21 cellular contexts compared by ENCODE assay signal in the genomic region with DNA sequence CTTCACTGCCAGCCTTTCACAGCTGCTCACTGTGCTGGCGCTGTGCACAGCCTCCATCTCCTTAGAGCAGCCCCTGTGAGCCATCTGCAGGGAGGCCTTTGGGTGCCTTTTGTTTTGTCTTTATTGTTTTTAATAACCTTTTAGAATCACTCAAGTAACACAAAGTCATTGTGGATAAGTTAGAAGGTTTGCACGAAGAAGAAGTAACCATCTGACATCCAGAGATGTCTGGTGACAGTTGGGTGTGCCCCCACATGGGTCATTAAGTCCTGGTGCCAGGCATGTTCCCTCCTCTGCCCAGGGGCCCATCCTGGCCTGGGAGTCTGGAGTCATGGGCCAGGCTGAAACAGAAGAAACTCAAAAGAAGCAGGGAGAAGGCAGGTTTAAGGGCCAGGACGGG. TPM values are rescaled to one million over a fixed set of nuclear protein-coding genes. Genes with fewer than 3 reads are reported as not detected.
DNase-seq lines count a peak whose midpoint lies in the region; ATAC-seq and TF ChIP-seq lines count a peak whose summit lies in the region.
"Had no signal": no experiment of that assay in that cellular context is flagged by ENCODE, and none has a peak within 500 bp of the region (broad histone marks: within the 10 kb centered on the region; RNA-seq: fewer than 3 reads in every experiment).

No MANE protein-coding gene starts in this region.

- no peaks in the 10 kb centered on the region for H3K27me3 ChIP-seq in GM23338 (ENCODE audit: insufficient read depth)
- H3K27me3 ChIP-seq in endodermal cell (ENCODE audit: control insufficient read depth, insufficient read depth, low read length, poor library complexity, severe bottlenecking): no peaks in the 10 kb centered on the region
- H3K27me3 ChIP-seq in osteoblast (ENCODE audit: insufficient read depth, low read length): no peaks in the 10 kb centered on the region
- no peaks in the 10 kb centered on the region for H3K27me3 ChIP-seq in BE2C
- H3K27me3 ChIP-seq: breast epithelium had no signal

- H3K9me3 ChIP-seq in endodermal cell (ENCODE audit: control insufficient read depth, low read length) (no peaks in the 10 kb centered on the region), osteoblast (ENCODE audit: low read depth, low read length) (no peaks in the 10 kb centered on the region), BE2C (no peaks in the 10 kb centered on the region)
- H3K9me3 ChIP-seq: breast epithelium had no signal

- H3K4me1 ChIP-seq in GM23338 (ENCODE audit: insufficient read depth): peaks cover 7% of the 10 kb centered on the region; the same call in 1 of the 2 replicates
- peaks cover 10% of the 10 kb centered on the region for H3K4me1 ChIP-seq in endodermal cell (ENCODE audit: control insufficient read depth, insufficient read depth, low read length)
- peaks cover 11% of the 10 kb centered on the region for H3K4me1 ChIP-seq in osteoblast (ENCODE audit: insufficient read depth, low read length)
- peaks cover 53% of the 10 kb centered on the region for H3K4me1 ChIP-seq in BE2C
- H3K4me1 ChIP-seq: breast epithelium had no signal

- no peak overlapping the region for H3K9ac ChIP-seq in endodermal cell (ENCODE audit: extremely low read depth, low read length, poor library complexity, severe bottlenecking)

- H3K27me3 Mint-ChIP-seq in GM23338 (ENCODE audit: insufficient read depth, low read depth, poor library complexity) (peaks cover 17% of the 10 kb centered on the region), endodermal cell (ENCODE audit: insufficient read depth) (no peaks in the 10 kb centered on the region), T-cell (peaks cover 3 to 4% of the 10 kb centered on the region in 2 donors)
- H3K27me3 Mint-ChIP-seq: activated naive CD4-positive, alpha-beta T cell treated with anti-CD3 and anti-CD28 coated beads, Interleukin-2, amount 50 U/mL, for 24 hours had no signal

- H3K79me2 ChIP-seq in GM23338 (replicated peaks; ENCODE audit: insufficient read depth): no peaks in the 10 kb centered on the region
- peaks cover 84% of the 10 kb centered on the region for H3K79me2 ChIP-seq in osteoblast (ENCODE audit: insufficient read depth, low read length)

- 91% methylated on average over 2 to 3 of the region's 3 CpGs for WGBS in endodermal cell (ENCODE audit: insufficient coverage in 1 of 2, insufficient read length in 1 of 2), 2 experiments

- H4K20me1 ChIP-seq in GM23338 (replicated peaks; ENCODE audit: insufficient read depth) (peaks cover 4% of the 10 kb centered on the region; the same call in 1 of the 2 replicates), osteoblast (ENCODE audit: insufficient read depth, low read length) (peaks cover 51% of the 10 kb centered on the region)

- POLR2A ChIA-PET in T-cell (lab: Charles Lee): no interaction called here

- CTCF ChIA-PET in T-cell (lab: Charles Lee): no interaction called here

- H3K36me3 ChIP-seq in GM23338 (ENCODE audit: insufficient read depth) (no peaks in the 10 kb centered on the region; the same call in 1 of the 2 replicates), endodermal cell (ENCODE audit: control insufficient read depth, insufficient read depth, low read length) (peaks cover 14% of the 10 kb centered on the region), osteoblast (ENCODE audit: insufficient read depth, low read length) (peaks cover 12% of the 10 kb centered on the region), BE2C (peaks cover 33% of the 10 kb centered on the region)
- H3K36me3 ChIP-seq: breast epithelium had no signal

- H3K4me2 ChIP-seq in GM23338 (no peak overlapping the region), osteoblast (ENCODE audit: insufficient read depth, low read length) (no peak overlapping the region)

- no peak for DNase-seq in GM23338 (ENCODE audit: low spot score)
- peak; percentile 57 for DNase-seq in NCI-H2171 (lab: John Stamatoyannopoulos, UW)
- peak; percentile 47 for DNase-seq in endodermal cell
- peak; percentile 29 for DNase-seq in osteoblast (ENCODE audit: insufficient read length, low spot score, missing footprints)
- no peak for DNase-seq in BE2C
- DNase-seq in T-cell: no peak
- DNase-seq: activated CD4-positive, alpha-beta T cell treated with anti-CD3 and anti-CD28 coated beads, Interleukin-2, amount 50 U/mL, for 48 hours; activated T-cell treated with anti-CD3 and anti-CD28 coated beads, Interleukin-2, amount 50 U/mL, for 48 hours; head of caudate nucleus; immature natural killer cell; Kasumi-1; NCI-H1417 treated with DMSO at 0.1 percent for 48 hours; NCI-H226; NK-92 treated with Interleukin-12 subunit alpha and Interleukin-12 subunit beta, amount 100 ng/mL, for 24 hours; RPMI8226; stimulated activated CD4-positive, alpha-beta T cell treated with anti-CD3 and anti-CD28 coated beads, Interleukin-4, amount 100 ng/mL, for 4 hours; substantia nigra had no signal

- 0 out of 2 replicates have a peak overlapping the region, but pooled peaks have one; percentile 48 for H3K27ac Mint-ChIP-seq in GM23338
- no peak overlapping the region for H3K27ac Mint-ChIP-seq in endodermal cell
- no peak overlapping the region for H3K27ac Mint-ChIP-seq in T-cell
- H3K27ac Mint-ChIP-seq: activated naive CD4-positive, alpha-beta T cell treated with anti-CD3 and anti-CD28 coated beads, Interleukin-2, amount 50 U/mL, for 24 hours had no signal

- no peak for TF ChIP-seq CTCF in GM23338 (conservative IDR thresholded peaks at IDR 0.05; ENCODE audit: low read depth in 2 of 2)
- no peak for TF ChIP-seq CTCF in endodermal cell (conservative IDR thresholded peaks at IDR 0.05)
- TF ChIP-seq CTCF in osteoblast (IDR thresholded peaks at IDR 0.05; ENCODE audit: extremely low read depth, low read depth, low read length): no peak
- TF ChIP-seq CTCF in BE2C (IDR thresholded peaks at IDR 0.05; ENCODE audit: low read depth, low read length): no peak

- H3K4me1 Mint-ChIP-seq in GM23338 (peaks cover 36% of the 10 kb centered on the region), endodermal cell (peaks cover 24% of the 10 kb centered on the region), T-cell (no peaks in the 10 kb centered on the region)
- H3K4me1 Mint-ChIP-seq: activated naive CD4-positive, alpha-beta T cell treated with anti-CD3 and anti-CD28 coated beads, Interleukin-2, amount 50 U/mL, for 24 hours had no signal

- H3K4me3 Mint-ChIP-seq in GM23338 (no peak overlapping the region), endodermal cell (no peak overlapping the region), T-cell (no peak overlapping the region)
- H3K4me3 Mint-ChIP-seq: activated naive CD4-positive, alpha-beta T cell treated with anti-CD3 and anti-CD28 coated beads, Interleukin-2, amount 50 U/mL, for 24 hours; immature natural killer cell had no signal

- H3F3A ChIP-seq in GM23338 (replicated peaks; ENCODE audit: low read depth): no peaks in the 10 kb centered on the region

- no peak for ATAC-seq in GM23338
- no peak for ATAC-seq in GM21390 (IDR thresholded peaks at IDR 0.05; ENCODE audit: unreplicated experiment)
- no peak for ATAC-seq in HG03439 (IDR thresholded peaks at IDR 0.05; ENCODE audit: unreplicated experiment)
- ATAC-seq in T-cell (replicated peaks in 1 of 4): no peak

- H3K27ac ChIP-seq in GM23338 (ENCODE audit: low read depth): no peak overlapping the region
- no peak overlapping the region for H3K27ac ChIP-seq in endodermal cell (ENCODE audit: low read depth, low read length)
- H3K27ac ChIP-seq in osteoblast (ENCODE audit: low read depth, low read length): peak overlapping the region; percentile 15
- H3K27ac ChIP-seq: breast epithelium had no signal

- H3K36me3 Mint-ChIP-seq in GM23338 (ENCODE audit: low read depth) (peaks cover 4% of the 10 kb centered on the region; the same call in 2 of the 3 replicates), endodermal cell (ENCODE audit: low read depth) (peaks cover 4% of the 10 kb centered on the region), T-cell (no peaks in the 10 kb centered on the region)
- H3K36me3 Mint-ChIP-seq: activated naive CD4-positive, alpha-beta T cell treated with anti-CD3 and anti-CD28 coated beads, Interleukin-2, amount 50 U/mL, for 24 hours; immature natural killer cell had no signal

- H2AFZ ChIP-seq in GM23338: no peak overlapping the region
- no peak overlapping the region for H2AFZ ChIP-seq in osteoblast (ENCODE audit: low read length)

- H3K9me3 Mint-ChIP-seq in GM23338 (no peaks in the 10 kb centered on the region), endodermal cell (no peaks in the 10 kb centered on the region), T-cell (no peaks in the 10 kb centered on the region)
- H3K9me3 Mint-ChIP-seq: activated naive CD4-positive, alpha-beta T cell treated with anti-CD3 and anti-CD28 coated beads, Interleukin-2, amount 50 U/mL, for 24 hours; immature natural killer cell had no signal

- H3K4me3 ChIP-seq in GM23338 (no peak overlapping the region), endodermal cell (ENCODE audit: low read length) (no peak overlapping the region), osteoblast (ENCODE audit: insufficient read depth, low read length) (no peak overlapping the region), BE2C (ENCODE audit: low read depth, low read length) (no peak overlapping the region)
- H3K4me3 ChIP-seq: breast epithelium had no signal

- no peaks in the 10 kb centered on the region for H3K9me2 ChIP-seq in GM23338 (ENCODE audit: insufficient read depth)

RNA-seq across cellular contexts. Expression of gene NCS1, which starts 42.7 kb away (rescaled TPM):
- 28.8 and 34.3 TPM in 2 replicates for total RNA-seq in GM23338 (2014; rRNA removed; shearing (Covaris generic))
- polyA plus RNA-seq in GM23338 (2016; fragmentation: Nextera tagmentation; extraction: Ambion mirVana): 8.2 and 10.3 TPM in 2 replicates
- 10 to 100 TPM; 40.6 to 47.7 TPM for total RNA-seq in endodermal cell
- polyA plus RNA-seq in endodermal cell (2013, experiment 1 of 2): 26.5 TPM
- 28.0 TPM for polyA plus RNA-seq in endodermal cell (2013, experiment 2 of 2)
- 43.0 and 49.9 TPM in 2 replicates for total RNA-seq in osteoblast
- polyA plus RNA-seq in BE2C (2012; ENCODE audit: insufficient read depth, insufficient read length, low read depth): 82.1 TPM
- total RNA-seq in T-cell: under 1 TPM in 4 of 5 donors, not detected in 1; 0.20 to 0.82 (median 0.46) TPM

RNA-seq across cellular contexts. Expression of gene HMCN2, which starts 50.6 kb away (rescaled TPM):
- 2.6 and 4.7 TPM in 2 replicates for total RNA-seq in GM23338 (2014; rRNA removed; shearing (Covaris generic))
- 1.3 and 2.1 TPM in 2 replicates for polyA plus RNA-seq in GM23338 (2016; fragmentation: Nextera tagmentation; extraction: Ambion mirVana)
- 1 to 10 TPM; 3.3 to 3.9 TPM for total RNA-seq in endodermal cell
- 0.57 TPM for polyA plus RNA-seq in endodermal cell (2013, experiment 1 of 2)
- polyA plus RNA-seq in endodermal cell (2013, experiment 2 of 2): 0.33 TPM
- under 0.01 TPM in 2 replicates for total RNA-seq in osteoblast
- 4.1 TPM for polyA plus RNA-seq in BE2C (2012; ENCODE audit: insufficient read depth, insufficient read length, low read depth)
- total RNA-seq in T-cell: under 1 TPM in 1 of 5 donors, not detected in 4; 0.03 TPM
- polyA plus RNA-seq: immature natural killer cell had no signal

Comparison
In these comparisons a context has a peak if more than half of its experiments do, and no peak if none do; other contexts are left out.
1. DNase-seq: peak in NCI-H2171 (single experiment), endodermal cell (single experiment) and osteoblast (single experiment); none in GM23338 (single experiment), BE2C (single experiment) and T-cell (0 of 34).
2. RNA of gene NCS1, which starts 42.7 kb away (total RNA-seq): 43.0 to 49.9 TPM in osteoblast, 40.6 to 47.7 TPM in endodermal cell and 28.8 to 34.3 TPM in GM23338; 0.20 to 0.82 TPM in T-cell; every median in the first group is over 10 times any median in the second.